ENCODE assay signal across 39 cellular contexts in the genomic region with DNA sequence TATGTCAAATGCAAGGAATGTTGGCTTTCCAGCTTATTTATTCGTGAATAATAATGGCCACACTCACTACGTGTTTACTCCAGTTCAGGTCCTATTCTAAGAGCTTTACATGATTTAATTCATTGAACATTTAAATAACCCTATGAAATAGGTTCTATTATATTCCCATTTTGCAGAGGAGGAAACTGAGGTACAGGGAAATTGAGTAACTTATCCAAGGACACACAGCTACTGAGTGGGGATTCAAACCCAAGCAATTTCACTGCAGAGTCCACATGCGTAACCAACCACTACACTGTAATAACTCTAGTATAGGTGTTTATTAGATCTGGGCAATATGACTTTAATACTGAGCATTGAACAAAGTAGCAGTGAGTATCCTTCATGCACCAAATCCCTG. TPM values are rescaled to one million over a fixed set of nuclear protein-coding genes. Genes with fewer than 3 reads are reported as not detected.
"Had no signal": no experiment of that assay in that cellular context is flagged by ENCODE, and none has a peak within 500 bp of the region (broad histone marks: within the 10 kb centered on the region; RNA-seq: fewer than 3 reads in every experiment).

No MANE protein-coding gene starts in this region.

- H3K36me3 ChIP-seq: MG63 had no signal

- DNase-seq: Karpas-422, Kasumi-1, MG63, MM.1S, MV-4-11, NCI-H1048, NCI-H1092, NCI-H1092 treated with DMSO at 0.1 percent for 48 hours, NCI-H1105, NCI-H1105 treated with DMSO at 0.1 percent for 48 hours, NCI-H1417, NCI-H1417 treated with DMSO at 0.1 percent for 48 hours, NCI-H1436, NCI-H1436 treated with DMSO at 0.1 percent for 48 hours, NCI-H146, NCI-H1694, NCI-H1694 treated with DMSO at 0.1 percent for 48 hours, NCI-H187, NCI-H187 treated with DMSO at 0.1 percent for 48 hours, NCI-H1930, NCI-H2029, NCI-H2029 treated with DMSO at 0.1 percent for 48 hours, NCI-H2081, NCI-H2081 treated with DMSO at 0.1 percent for 48 hours, NCI-H2107, NCI-H2171, NCI-H2171 treated with DMSO at 0.1 percent for 48 hours, NCI-H2227 treated with DMSO at 0.1 percent for 48 hours, NCI-H226, NCI-H345, NCI-H446, NCI-H446 treated with DMSO at 0.1 percent for 48 hours, NCI-H510A, NCI-H510A treated with DMSO at 0.1 percent for 48 hours, NCI-H524, NCI-H524 treated with DMSO at 0.1 percent for 48 hours had no signal

- H3K4me3 ChIP-seq: MG63 had no signal

- H3K27me3 ChIP-seq: MG63 had no signal

- H3K9me3 ChIP-seq: MG63 had no signal

RNA-seq across cellular contexts. Expression of gene SLC13A3, which starts 12.3 kb away (rescaled TPM):
- total RNA-seq: M059J, MCF 10A, NCI-H460 had no signal

RNA-seq across cellular contexts. Expression of gene SLC2A10, which starts 45.9 kb away (rescaled TPM):
- total RNA-seq: MCF 10A had no signal
